Comparison of ENCODE assay signal across 10 cellular contexts in the genomic region with DNA sequence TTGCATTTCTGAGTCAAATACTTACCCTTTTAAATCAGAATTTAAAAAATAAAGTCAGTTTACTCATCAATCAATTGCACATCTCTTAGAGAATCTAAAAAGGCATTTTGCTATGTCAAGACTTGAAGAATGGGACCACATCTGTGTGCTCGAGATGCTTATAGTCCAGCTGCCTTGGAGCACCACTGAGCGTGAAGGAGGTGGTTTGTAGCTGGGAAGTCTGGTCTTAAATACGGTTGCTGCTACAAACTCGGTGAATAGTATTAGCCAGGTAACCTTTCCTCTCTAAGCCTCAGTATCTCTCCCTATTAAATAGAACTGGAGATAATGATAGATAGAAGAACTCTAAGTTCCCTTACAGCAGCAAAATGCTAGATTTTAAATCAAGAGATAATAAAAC.
DNase-seq lines count a peak whose midpoint lies in the region; ATAC-seq and TF ChIP-seq lines count a peak whose summit lies in the region.
"Had no signal": no experiment of that assay in that cellular context is flagged by ENCODE, and none has a peak within 500 bp of the region (broad histone marks: within the 10 kb centered on the region; RNA-seq: fewer than 3 reads in every experiment).

No MANE protein-coding gene starts in this region.

- H3K4me1 ChIP-seq in GM23338 (ENCODE audit: insufficient read depth), result no peaks in the 10 kb centered on the region
- peaks cover 25 to 32% of the 10 kb centered on the region in 2 experiments for H3K4me1 ChIP-seq in SK-N-SH (ENCODE audit: control insufficient read depth in 1 of 2, insufficient read depth in 2 of 2, low read depth in 1 of 2, low read length in 1 of 2)

- WGBS in SK-N-SH (ENCODE audit: low lambda C conversion rate), result 67% methylated on average over 4 of the region's 4 CpGs

- H4K20me1 ChIP-seq in GM23338 (replicated peaks; ENCODE audit: insufficient read depth) (no peaks in the 10 kb centered on the region), SK-N-SH (ENCODE audit: insufficient read depth) (no peaks in the 10 kb centered on the region)

- H3K9me3 Mint-ChIP-seq in GM23338 (no peaks in the 10 kb centered on the region), osteocyte (ENCODE audit: unreplicated experiment) (no peaks in the 10 kb centered on the region), type B pancreatic cell (no peaks in the 10 kb centered on the region)

- no peak overlapping the region for H3K27ac ChIP-seq in GM23338 (ENCODE audit: low read depth)
- H3K27ac ChIP-seq in SK-N-SH (ENCODE audit: low read depth in 2 of 2, low read length in 1 of 2), result peak overlapping the region; percentile 3 to 64; a peak in 3 of 4 replicates
- H3K27ac ChIP-seq in dorsolateral prefrontal cortex, result peak overlapping the region in 16 of 59 donors; percentile 6 to 53 (median 24)
- H3K27ac ChIP-seq: pancreas, stomach had no signal

- H3F3A ChIP-seq in GM23338 (replicated peaks; ENCODE audit: low read depth) (no peaks in the 10 kb centered on the region), SK-N-SH (replicated peaks; ENCODE audit: insufficient read depth) (peaks cover 12% of the 10 kb centered on the region)

- H3K79me2 ChIP-seq in GM23338 (replicated peaks; ENCODE audit: insufficient read depth), result no peaks in the 10 kb centered on the region
- H3K79me2 ChIP-seq in SK-N-SH (ENCODE audit: insufficient read depth), result no peaks in the 10 kb centered on the region

- TF ChIP-seq CTCF in GM23338 (conservative IDR thresholded peaks at IDR 0.05; ENCODE audit: low read depth in 2 of 2), result no peak
- TF ChIP-seq CTCF in SK-N-SH (IDR thresholded peaks at IDR 0.05), result no peak
- no peak for TF ChIP-seq CTCF in dorsolateral prefrontal cortex (IDR thresholded peaks at IDR 0.05 in 54 of 56, conservative IDR thresholded peaks at IDR 0.05 in 2 of 56; ENCODE audit: low read depth in 1 of 56, partially characterized antibody in 56 of 56)
- TF ChIP-seq CTCF in osteocyte (IDR thresholded peaks at IDR 0.05), result no peak
- TF ChIP-seq CTCF in type B pancreatic cell (conservative IDR thresholded peaks at IDR 0.05), result no peak

- no peak overlapping the region for H3K4me2 ChIP-seq in GM23338
- peak overlapping the region; percentile 53 for H3K4me2 ChIP-seq in SK-N-SH

- H2AFZ ChIP-seq in GM23338, result peak overlapping the region; percentile 12; the same call in 1 of the 2 replicates
- peak overlapping the region; percentile 11; the same call in 1 of the 2 replicates for H2AFZ ChIP-seq in SK-N-SH (ENCODE audit: low read depth)

- no peak overlapping the region for H3K4me3 ChIP-seq in GM23338
- peak overlapping the region; percentile 14 to 39; a peak in 1 of 4 replicates for H3K4me3 ChIP-seq in SK-N-SH (ENCODE audit: low read depth in 2 of 2, low read length in 1 of 2)
- peak overlapping the region in 52 of 59 donors; percentile 6 to 59 (median 36) for H3K4me3 ChIP-seq in dorsolateral prefrontal cortex
- H3K4me3 ChIP-seq: pancreas, stomach had no signal

- no peak for DNase-seq in GM23338 (ENCODE audit: low spot score)
- no peak for DNase-seq in SK-N-SH
- DNase-seq in dorsolateral prefrontal cortex, result no peak
- no peak for DNase-seq in osteocyte (ENCODE audit: extremely low spot score, unreplicated experiment)
- DNase-seq in effector CD4-positive, alpha-beta T cell, result no peak
- no peak for DNase-seq in mucosa of gallbladder (ENCODE audit: low spot score)
- DNase-seq in type B pancreatic cell (ENCODE audit: extremely low spot score, unreplicated experiment), result no peak

- TF ChIP-seq EP300 in SK-N-SH (IDR thresholded peaks at IDR 0.05; ENCODE audit: borderline replicate concordance in 1 of 2, low read depth in 1 of 2, low read length in 1 of 2), result no peak

- no peak overlapping the region for H3K9ac ChIP-seq in SK-N-SH

- ATAC-seq in GM23338, result peak; percentile 48
- no peak for ATAC-seq in activated CD4-positive, CD25-positive, alpha-beta regulatory T cell treated with anti-CD3 and anti-CD28 coated beads, Interleukin-2, amount 50 U/mL, for 24 hours

- H3K27ac Mint-ChIP-seq in GM23338 (no peak overlapping the region), osteocyte (ENCODE audit: unreplicated experiment) (no peak overlapping the region), type B pancreatic cell (no peak overlapping the region)

- intact Hi-C loops in dorsolateral prefrontal cortex (cut with DNase I), result loop anchor here (2.0 to 10.0 kb wide), 7 partner anchors 72 to 1178 kb away; a partner anchor contains a TSS

- H3K27me3 Mint-ChIP-seq in GM23338 (ENCODE audit: insufficient read depth, low read depth, poor library complexity) (peaks cover 2% of the 10 kb centered on the region), osteocyte (ENCODE audit: unreplicated experiment) (no peaks in the 10 kb centered on the region), type B pancreatic cell (peaks cover 18% of the 10 kb centered on the region)

- CTCF ChIA-PET in SK-N-SH (lab: Yijun Ruan, JAX), result interaction anchor here (0.5 to 10.6 kb wide), 101 partner anchors 9 to 1322 kb away, joined by 3 to 153 read pairs (median 4); a partner anchor contains a TSS

- no peaks in the 10 kb centered on the region for H3K9me2 ChIP-seq in GM23338 (ENCODE audit: insufficient read depth)
- no peaks in the 10 kb centered on the region for H3K9me2 ChIP-seq in SK-N-SH

- H3K36me3 ChIP-seq in GM23338 (ENCODE audit: insufficient read depth), result no peaks in the 10 kb centered on the region
- H3K36me3 ChIP-seq in SK-N-SH (replicated peaks in 1 of 2; ENCODE audit: control insufficient read depth in 1 of 2, insufficient read depth in 2 of 2, low read length in 1 of 2), result no peaks in the 10 kb centered on the region
- H3K36me3 ChIP-seq: pancreas, stomach had no signal

- H3K36me3 Mint-ChIP-seq in GM23338 (ENCODE audit: low read depth), result no peaks in the 10 kb centered on the region
- H3K36me3 Mint-ChIP-seq in osteocyte (ENCODE audit: unreplicated experiment), result no peaks in the 10 kb centered on the region
- no peaks in the 10 kb centered on the region for H3K36me3 Mint-ChIP-seq in type B pancreatic cell

- H3K4me1 Mint-ChIP-seq in GM23338 (peaks cover 16% of the 10 kb centered on the region; the same call in 2 of the 3 replicates), osteocyte (ENCODE audit: unreplicated experiment) (peaks cover 29% of the 10 kb centered on the region), type B pancreatic cell (ENCODE audit: unreplicated experiment) (peaks cover 14% of the 10 kb centered on the region)

- no peak overlapping the region for H3K4me3 Mint-ChIP-seq in GM23338
- H3K4me3 Mint-ChIP-seq in osteocyte (ENCODE audit: unreplicated experiment), result peak overlapping the region; percentile 43
- H3K4me3 Mint-ChIP-seq in type B pancreatic cell, result no peak overlapping the region

- no peaks in the 10 kb centered on the region for H3K9me3 ChIP-seq in SK-N-SH
- H3K9me3 ChIP-seq: pancreas, stomach had no signal

- POLR2A ChIA-PET in SK-N-SH (lab: Yijun Ruan, JAX), result interaction anchor here (1.3 to 2.8 kb wide), 7 partner anchors 15 to 1177 kb away, joined by 3 to 22 read pairs (median 8); a partner anchor contains a TSS

- H3K27me3 ChIP-seq in GM23338 (ENCODE audit: insufficient read depth) (no peaks in the 10 kb centered on the region), SK-N-SH (ENCODE audit: insufficient read depth) (no peaks in the 10 kb centered on the region), dorsolateral prefrontal cortex (peaks cover 0 to 7% (median 0%) of the 10 kb centered on the region in 45 donors)
- H3K27me3 ChIP-seq: pancreas, stomach had no signal

- no peak for TF ChIP-seq RAD21 in SK-N-SH (IDR thresholded peaks at IDR 0.05; ENCODE audit: low read length)

TF ChIP-seq in GM23338, 12 proteins besides CTCF, POLR2A, EP300 and RAD21:
- TF ChIP-seq NANOG (IDR thresholded peaks at IDR 0.05; ENCODE audit: borderline replicate concordance), result no peak

TF ChIP-seq in SK-N-SH, 30 proteins besides CTCF, POLR2A, EP300 and RAD21:
- TF ChIP-seq NRF1 (IDR thresholded peaks at IDR 0.05; ENCODE audit: low read depth, low read length) (no peak), JUND (IDR thresholded peaks at IDR 0.05) (no peak), TEAD4 (IDR thresholded peaks at IDR 0.05; ENCODE audit: borderline replicate concordance, insufficient read depth) (no peak)
